In genomic region chr9:126391713-126392661, GRCh38 we compare ENCODE assay signal across 17 cellular contexts.
DNase-seq lines count a peak whose midpoint lies in the region; ATAC-seq and TF ChIP-seq lines count a peak whose summit lies in the region.
"Had no signal": no experiment of that assay in that cellular context is flagged by ENCODE, and none has a peak within 500 bp of the region (broad histone marks: within the 10 kb centered on the region; RNA-seq: fewer than 3 reads in every experiment).

No MANE protein-coding gene starts in this region.

- H3F3A ChIP-seq in GM23338 (replicated peaks; ENCODE audit: low read depth): no peaks in the 10 kb centered on the region

- H3K9me2 ChIP-seq in GM23338 (ENCODE audit: insufficient read depth): no peaks in the 10 kb centered on the region

- 77 to 84% (median 81%) methylated on average over 24 of the region's 24 CpGs for WGBS in stomach, 5 donors

- H3K27ac Mint-ChIP-seq in GM23338: peak overlapping the region; percentile 28; the same call in 1 of the 2 replicates

- H3K27ac ChIP-seq in GM23338 (ENCODE audit: low read depth) (no peak overlapping the region), angular gyrus (ENCODE audit: low read depth, low read length) (peak overlapping the region; percentile 74), lower lobe of right lung (peak overlapping the region; percentile 78), stomach (peak overlapping the region in 4 of 5 donors; percentile 1 to 60 (median 36)), Peyer's patch (peak overlapping the region in 2 of 4 donors; percentile 27 to 48)

- H3K4me2 ChIP-seq in GM23338: no peak overlapping the region

- no peak for TF ChIP-seq POLR2A in stomach (IDR thresholded peaks at IDR 0.05)
- no peak for TF ChIP-seq POLR2A in Peyer's patch (IDR thresholded peaks at IDR 0.05)

- H3K9me3 ChIP-seq in lower lobe of right lung (no peaks in the 10 kb centered on the region), stomach (no peaks in the 10 kb centered on the region), Peyer's patch (no peaks in the 10 kb centered on the region)
- H3K9me3 ChIP-seq: BE2C had no signal

- no peaks in the 10 kb centered on the region for H3K79me2 ChIP-seq in GM23338 (replicated peaks; ENCODE audit: insufficient read depth)

- H3K4me1 ChIP-seq in GM23338 (ENCODE audit: insufficient read depth) (peaks cover 10% of the 10 kb centered on the region), lower lobe of right lung (peaks cover 78% of the 10 kb centered on the region), stomach (peaks cover 32 to 74% (median 47%) of the 10 kb centered on the region in 4 donors), Peyer's patch (peaks cover 0 to 8% (median 0%) of the 10 kb centered on the region in 4 donors)
- H3K4me1 ChIP-seq: BE2C had no signal

- TF ChIP-seq CTCF in GM23338 (conservative IDR thresholded peaks at IDR 0.05; ENCODE audit: low read depth in 2 of 2): no peak
- TF ChIP-seq CTCF in lower lobe of right lung (IDR thresholded peaks at IDR 0.05): no peak
- no peak for TF ChIP-seq CTCF in stomach (IDR thresholded peaks at IDR 0.05)
- TF ChIP-seq CTCF in Peyer's patch (IDR thresholded peaks at IDR 0.05): no peak

- H3K36me3 ChIP-seq in GM23338 (ENCODE audit: insufficient read depth) (no peaks in the 10 kb centered on the region), lower lobe of right lung (peaks cover 48% of the 10 kb centered on the region), stomach (peaks cover 0 to 59% (median 43%) of the 10 kb centered on the region in 4 donors), Peyer's patch (peaks cover 0 to 19% (median 0%) of the 10 kb centered on the region in 3 donors)
- H3K36me3 ChIP-seq: BE2C had no signal

- H3K36me3 Mint-ChIP-seq in GM23338 (ENCODE audit: low read depth): peaks cover 4% of the 10 kb centered on the region; the same call in 1 of the 3 replicates

- no peak for DNase-seq in GM23338 (ENCODE audit: low spot score)
- DNase-seq in lower lobe of right lung: no peak
- DNase-seq in stomach: no peak
- DNase-seq in Peyer's patch: no peak
- DNase-seq in NOMO-1 treated with DMSO at 0.1 percent for 48 hours (lab: John Stamatoyannopoulos, UW; ENCODE audit: unreplicated experiment): no peak
- DNase-seq: activated CD4-positive, alpha-beta T cell treated with anti-CD3 and anti-CD28 coated beads for 4 hours; activated T-cell treated with anti-CD3 and anti-CD28 coated beads for 4 hours; BE2C; central memory CD4-positive, alpha-beta T cell; mesenchymal stem cell; NCI-H2227 treated with DMSO at 0.1 percent for 48 hours; NK-92 treated with Interleukin-12 subunit alpha and Interleukin-12 subunit beta, amount 100 ng/mL, for 24 hours; SHP77; stimulated activated naive CD4-positive, alpha-beta T cell treated with Interleukin-2 at 50 U/mL for 16 hours had no signal

- H3K4me3 ChIP-seq in GM23338 (no peak overlapping the region), lower lobe of right lung (no peak overlapping the region), stomach (no peak overlapping the region), Peyer's patch (no peak overlapping the region)

- intact Hi-C loops in lower lobe of right lung (cut with DNase I) (no loop called here), stomach (cut with DNase I; ENCODE audit: low total_unique reads) (no loop called here)

- H3K4me1 Mint-ChIP-seq in GM23338: peaks cover 24% of the 10 kb centered on the region

- ATAC-seq in GM23338 (no peak), lower lobe of right lung (no peak), HG03457 (IDR thresholded peaks at IDR 0.05; ENCODE audit: unreplicated experiment) (no peak), HG03108 (IDR thresholded peaks at IDR 0.05; ENCODE audit: unreplicated experiment) (no peak)

- H3K27me3 ChIP-seq in GM23338 (ENCODE audit: insufficient read depth): no peaks in the 10 kb centered on the region
- H3K27me3 ChIP-seq in lower lobe of right lung (ENCODE audit: low read depth): no peaks in the 10 kb centered on the region
- H3K27me3 ChIP-seq in stomach: no peaks in the 10 kb centered on the region
- H3K27me3 ChIP-seq in Peyer's patch: no peaks in the 10 kb centered on the region
- H3K27me3 ChIP-seq: BE2C had no signal

- peaks cover 3% of the 10 kb centered on the region for H3K27me3 Mint-ChIP-seq in GM23338 (ENCODE audit: insufficient read depth, low read depth, poor library complexity)

- no peak overlapping the region for H3K4me3 Mint-ChIP-seq in GM23338

- no peaks in the 10 kb centered on the region for H3K9me3 Mint-ChIP-seq in GM23338

- TF ChIP-seq EP300 in stomach (IDR thresholded peaks at IDR 0.05): no peak

- no peaks in the 10 kb centered on the region for H4K20me1 ChIP-seq in GM23338 (replicated peaks; ENCODE audit: insufficient read depth)

- no peak overlapping the region for H2AFZ ChIP-seq in GM23338

TF ChIP-seq in GM23338, 12 proteins besides CTCF, POLR2A, EP300 and RAD21:
- TF ChIP-seq, protein P1, sequence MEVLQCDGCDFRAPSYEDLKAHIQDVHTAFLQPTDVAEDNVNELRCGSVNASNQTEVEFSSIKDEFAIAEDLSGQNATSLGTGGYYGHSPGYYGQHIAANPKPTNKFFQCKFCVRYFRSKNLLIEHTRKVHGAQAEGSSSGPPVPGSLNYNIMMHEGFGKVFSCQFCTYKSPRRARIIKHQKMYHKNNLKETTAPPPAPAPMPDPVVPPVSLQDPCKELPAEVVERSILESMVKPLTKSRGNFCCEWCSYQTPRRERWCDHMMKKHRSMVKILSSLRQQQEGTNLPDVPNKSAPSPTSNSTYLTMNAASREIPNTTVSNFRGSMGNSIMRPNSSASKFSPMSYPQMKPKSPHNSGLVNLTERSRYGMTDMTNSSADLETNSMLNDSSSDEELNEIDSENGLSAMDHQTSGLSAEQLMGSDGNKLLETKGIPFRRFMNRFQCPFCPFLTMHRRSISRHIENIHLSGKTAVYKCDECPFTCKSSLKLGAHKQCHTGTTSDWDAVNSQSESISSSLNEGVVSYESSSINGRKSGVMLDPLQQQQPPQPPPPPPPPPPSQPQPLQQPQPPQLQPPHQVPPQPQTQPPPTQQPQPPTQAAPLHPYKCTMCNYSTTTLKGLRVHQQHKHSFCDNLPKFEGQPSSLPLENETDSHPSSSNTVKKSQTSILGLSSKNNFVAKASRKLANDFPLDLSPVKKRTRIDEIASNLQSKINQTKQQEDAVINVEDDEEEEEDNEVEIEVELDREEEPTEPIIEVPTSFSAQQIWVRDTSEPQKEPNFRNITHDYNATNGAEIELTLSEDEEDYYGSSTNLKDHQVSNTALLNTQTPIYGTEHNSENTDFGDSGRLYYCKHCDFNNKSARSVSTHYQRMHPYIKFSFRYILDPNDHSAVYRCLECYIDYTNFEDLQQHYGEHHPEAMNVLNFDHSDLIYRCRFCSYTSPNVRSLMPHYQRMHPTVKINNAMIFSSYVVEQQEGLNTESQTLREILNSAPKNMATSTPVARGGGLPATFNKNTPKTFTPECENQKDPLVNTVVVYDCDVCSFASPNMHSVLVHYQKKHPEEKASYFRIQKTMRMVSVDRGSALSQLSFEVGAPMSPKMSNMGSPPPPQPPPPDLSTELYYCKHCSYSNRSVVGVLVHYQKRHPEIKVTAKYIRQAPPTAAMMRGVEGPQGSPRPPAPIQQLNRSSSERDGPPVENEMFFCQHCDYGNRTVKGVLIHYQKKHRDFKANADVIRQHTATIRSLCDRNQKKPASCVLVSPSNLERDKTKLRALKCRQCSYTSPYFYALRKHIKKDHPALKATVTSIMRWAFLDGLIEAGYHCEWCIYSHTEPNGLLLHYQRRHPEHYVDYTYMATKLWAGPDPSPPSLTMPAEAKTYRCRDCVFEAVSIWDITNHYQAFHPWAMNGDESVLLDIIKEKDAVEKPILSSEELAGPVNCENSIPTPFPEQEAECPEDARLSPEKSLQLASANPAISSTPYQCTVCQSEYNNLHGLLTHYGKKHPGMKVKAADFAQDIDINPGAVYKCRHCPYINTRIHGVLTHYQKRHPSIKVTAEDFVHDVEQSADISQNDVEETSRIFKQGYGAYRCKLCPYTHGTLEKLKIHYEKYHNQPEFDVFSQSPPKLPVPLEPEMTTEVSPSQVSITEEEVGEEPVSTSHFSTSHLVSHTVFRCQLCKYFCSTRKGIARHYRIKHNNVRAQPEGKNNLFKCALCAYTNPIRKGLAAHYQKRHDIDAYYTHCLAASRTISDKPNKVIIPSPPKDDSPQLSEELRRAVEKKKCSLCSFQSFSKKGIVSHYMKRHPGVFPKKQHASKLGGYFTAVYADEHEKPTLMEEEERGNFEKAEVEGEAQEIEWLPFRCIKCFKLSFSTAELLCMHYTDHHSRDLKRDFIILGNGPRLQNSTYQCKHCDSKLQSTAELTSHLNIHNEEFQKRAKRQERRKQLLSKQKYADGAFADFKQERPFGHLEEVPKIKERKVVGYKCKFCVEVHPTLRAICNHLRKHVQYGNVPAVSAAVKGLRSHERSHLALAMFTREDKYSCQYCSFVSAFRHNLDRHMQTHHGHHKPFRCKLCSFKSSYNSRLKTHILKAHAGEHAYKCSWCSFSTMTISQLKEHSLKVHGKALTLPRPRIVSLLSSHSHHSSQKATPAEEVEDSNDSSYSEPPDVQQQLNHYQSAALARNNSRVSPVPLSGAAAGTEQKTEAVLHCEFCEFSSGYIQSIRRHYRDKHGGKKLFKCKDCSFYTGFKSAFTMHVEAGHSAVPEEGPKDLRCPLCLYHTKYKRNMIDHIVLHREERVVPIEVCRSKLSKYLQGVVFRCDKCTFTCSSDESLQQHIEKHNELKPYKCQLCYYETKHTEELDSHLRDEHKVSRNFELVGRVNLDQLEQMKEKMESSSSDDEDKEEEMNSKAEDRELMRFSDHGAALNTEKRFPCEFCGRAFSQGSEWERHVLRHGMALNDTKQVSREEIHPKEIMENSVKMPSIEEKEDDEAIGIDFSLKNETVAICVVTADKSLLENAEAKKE (CRISPR knock-in tag; IDR thresholded peaks at IDR 0.05): no peak
- TF ChIP-seq CREB1 (CRISPR knock-in tag; IDR thresholded peaks at IDR 0.05; ENCODE audit: low read depth): no peak
- no peak for TF ChIP-seq EZH2phosphoT487 (IDR thresholded peaks at IDR 0.05; ENCODE audit: unreplicated experiment)
- TF ChIP-seq EZH2 (IDR thresholded peaks at IDR 0.05; ENCODE audit: low read depth, unreplicated experiment): no peak
- no peak for TF ChIP-seq ETS1 (IDR thresholded peaks at IDR 0.05)
- TF ChIP-seq JUNB (IDR thresholded peaks at IDR 0.05; ENCODE audit: unreplicated experiment): no peak
